In the genomic region with DNA sequence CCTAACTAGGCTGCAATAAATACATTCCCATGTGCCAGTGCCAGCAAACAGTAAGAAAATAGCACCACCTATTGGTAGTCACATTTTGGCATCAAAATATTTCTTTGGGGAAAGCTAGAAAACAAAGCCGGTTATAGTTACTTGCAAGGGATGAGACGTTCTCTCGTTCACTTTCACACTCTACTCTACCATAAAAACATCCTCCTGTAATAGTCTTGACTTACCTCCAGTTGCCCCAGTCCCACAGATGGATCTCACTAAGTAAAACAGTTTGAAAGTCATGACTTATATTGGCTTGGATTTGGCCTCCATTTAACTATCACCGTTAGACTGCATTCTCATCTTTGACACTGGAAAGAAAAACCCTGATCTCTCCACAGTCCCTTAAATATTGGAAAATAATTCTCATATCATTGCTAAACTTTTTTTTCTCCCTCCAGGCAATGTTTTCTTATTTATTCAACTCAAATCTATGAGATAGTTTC, we compare ENCODE assay signal across 8 cellular contexts. TPM values are rescaled to one million over a fixed set of nuclear protein-coding genes. Genes with fewer than 3 reads are reported as not detected.
A peak's percentile ranks its signal among the peaks of the same experiment; 100 is the strongest.
DNase-seq lines count a peak whose midpoint lies in the region; ATAC-seq, FAIRE-seq and TF ChIP-seq lines count a peak whose summit lies in the region.

No MANE protein-coding gene starts in this region.

- no peaks in the 10 kb centered on the region for H3K79me2 ChIP-seq in K562 (ENCODE audit: control insufficient read depth, insufficient read depth, low read length)

- H3K4me2 ChIP-seq in K562 (ENCODE audit: insufficient read depth, low read length) = no peak overlapping the region

- no peak overlapping the region for H3K9ac ChIP-seq in K562 (ENCODE audit: insufficient read depth in 1 of 2, low read depth in 2 of 2, low read length in 2 of 2)

- H3K36me3 Mint-ChIP-seq in CD4-positive, alpha-beta T cell (ENCODE audit: low read depth) = no peaks in the 10 kb centered on the region

- H3K9me1 ChIP-seq in K562 (ENCODE audit: control insufficient read depth, insufficient read depth, low read length) = no peaks in the 10 kb centered on the region

- H3K4me3 ChIP-seq in K562 (no peak overlapping the region), lower lobe of right lung (no peak overlapping the region)

- 0% methylated on average over 4 of the region's 4 CpGs for WGBS in K562 (ENCODE audit: insufficient coverage, low coverage, missing lambda C conversion rate)

- peak; percentile 75 to 81 for TF ChIP-seq RAD21 in K562 (CRISPR knock-in tag; conservative IDR thresholded peaks at IDR 0.05 in 1 of 2, IDR thresholded peaks at IDR 0.05 in 1 of 2)

- H3K9me3 Mint-ChIP-seq in CD4-positive, alpha-beta T cell = no peaks in the 10 kb centered on the region

- CTCF ChIA-PET in CD4-positive, alpha-beta T cell (lab: Charles Lee) = interaction anchor here (0.6 to 2.6 kb wide), 8 partner anchors 9 to 681 kb away, joined by 3 to 14 read pairs (median 4); partner anchors contain the start of gene BMP3
- CTCF ChIA-PET in K562 (lab: Yijun Ruan, JAX; ENCODE audit: low intra/inter-chr PET ratio) = interaction anchor here (1.2 kb wide), 1 partner anchor 678 kb away, joined by 4 read pairs; no protein-coding TSS in a partner anchor

- H3K9me3 ChIP-seq in CD4-positive, alpha-beta T cell (ENCODE audit: control insufficient read depth, low read length) = no peaks in the 10 kb centered on the region
- H3K9me3 ChIP-seq in K562 (replicated peaks; ENCODE audit: control insufficient read depth, insufficient read depth, low read depth, low read length) (no peaks in the 10 kb centered on the region), lower lobe of right lung (no peaks in the 10 kb centered on the region)

- POLR2A ChIA-PET in CD4-positive, alpha-beta T cell (lab: Charles Lee) = interaction anchor here (1.0 to 1.6 kb wide), 2 partner anchors 50 to 674 kb away, joined by 3 to 6 read pairs; no protein-coding TSS in a partner anchor
- POLR2A ChIA-PET in K562 (lab: Yijun Ruan, JAX) = no interaction called here

- H3K4me1 ChIP-seq in K562 (replicated peaks in 1 of 2; ENCODE audit: control insufficient read depth in 2 of 2, insufficient read depth in 2 of 2, low read length in 2 of 2) (no peaks in the 10 kb centered on the region), lower lobe of right lung (no peaks in the 10 kb centered on the region)

- in situ Hi-C loops in K562 (cut with MboI) = loop anchor here (5.0 kb wide), 1 partner anchor 683 kb away; no protein-coding TSS in a partner anchor

- H3K27me3 Mint-ChIP-seq in CD4-positive, alpha-beta T cell = peaks cover 40% of the 10 kb centered on the region

- H3K4me1 Mint-ChIP-seq in CD4-positive, alpha-beta T cell (ENCODE audit: low read depth) = no peaks in the 10 kb centered on the region

- intact Hi-C loops in CD4-positive, alpha-beta T cell (cut with DNase I, micrococcal nuclease) = loop anchor here (1.0 to 5.0 kb wide), 5 partner anchors 48 to 679 kb away; no protein-coding TSS in a partner anchor
- intact Hi-C loops in K562 (cut with micrococcal nuclease) (loop anchor here (1.0 to 10.0 kb wide), 2 partner anchors 425 to 674 kb away; no protein-coding TSS in a partner anchor), lower lobe of right lung (cut with DNase I) (no loop called here)

- no peak for ATAC-seq in CD4-positive, alpha-beta T cell (ENCODE audit: poor library complexity)
- ATAC-seq in GM18861 (IDR thresholded peaks at IDR 0.05; ENCODE audit: unreplicated experiment) (peak; percentile 56), K562 (peak; percentile 47; the same call in 1 of the 3 replicates), lower lobe of right lung (peak; percentile 65 to 76), HG02870 (IDR thresholded peaks at IDR 0.05; ENCODE audit: unreplicated experiment) (no peak), HG03039 (IDR thresholded peaks at IDR 0.05; ENCODE audit: unreplicated experiment) (no peak)

- no peak overlapping the region for H3K4me3 Mint-ChIP-seq in CD4-positive, alpha-beta T cell

- no peaks in the 10 kb centered on the region for H3K36me3 ChIP-seq in K562 (ENCODE audit: control insufficient read depth, insufficient read depth, low read length)
- H3K36me3 ChIP-seq in lower lobe of right lung = no peaks in the 10 kb centered on the region

- peaks cover 17% of the 10 kb centered on the region for H3K27me3 ChIP-seq in CD4-positive, alpha-beta T cell (ENCODE audit: control insufficient read depth, insufficient read depth, low read length)
- H3K27me3 ChIP-seq in K562 (ENCODE audit: control insufficient read depth in 2 of 2, insufficient read depth in 2 of 2, low read length in 2 of 2) (no peaks in the 10 kb centered on the region), lower lobe of right lung (ENCODE audit: low read depth) (no peaks in the 10 kb centered on the region)

- no peak overlapping the region for H3K27ac ChIP-seq in CD4-positive, alpha-beta T cell (ENCODE audit: low read depth, low read length)
- no peak overlapping the region for H3K27ac ChIP-seq in K562 (ENCODE audit: extremely low read depth, low read depth, low read length)
- no peak overlapping the region for H3K27ac ChIP-seq in lower lobe of right lung

- no peak for TF ChIP-seq EP300 in K562 (IDR thresholded peaks at IDR 0.05; ENCODE audit: low read length)

- TF ChIP-seq CTCF in CD4-positive, alpha-beta T cell (IDR thresholded peaks at IDR 0.05) = peak; percentile 63
- TF ChIP-seq CTCF in K562 (IDR thresholded peaks at IDR 0.05 in 2 of 3, conservative IDR thresholded peaks at IDR 0.05 in 1 of 3; ENCODE audit: insufficient read depth in 2 of 3, low read depth in 1 of 3, low read length in 3 of 3) = peak; percentile 41 to 84 (median 65); a peak in 5 of 6 replicates
- peak; percentile 56 for TF ChIP-seq CTCF in lower lobe of right lung (IDR thresholded peaks at IDR 0.05)

- BruUV-seq in K562 (replicated peaks; lab: Mats Ljungman, UMichigan) = no TSS peak

- peak; percentile 79 for FAIRE-seq in K562 (lab: Jason Lieb, UNC)

- no peak for DNase-seq in CD4-positive, alpha-beta T cell
- DNase-seq in NCI-H1092 treated with DMSO at 0.1 percent for 48 hours (lab: John Stamatoyannopoulos, UW) (peak; percentile 49), K562 (ENCODE audit: extremely low read depth in 1 of 4, low spot score in 3 of 4) (peak; percentile 9 to 31 (median 16)), lower lobe of right lung (no peak)
- DNase-seq in activated naive CD4-positive, alpha-beta T cell (lab: John Stamatoyannopoulos, UW) = no peak

- no peaks in the 10 kb centered on the region for H4K20me1 ChIP-seq in K562 (replicated peaks; ENCODE audit: control insufficient read depth, insufficient read depth, low read length)

- no peak for TF ChIP-seq POLR2A in K562 (conservative IDR thresholded peaks at IDR 0.05)

- H3K27ac Mint-ChIP-seq in CD4-positive, alpha-beta T cell = no peak overlapping the region

- H2AFZ ChIP-seq in K562 (ENCODE audit: low read depth, low read length) = no peak overlapping the region

TF ChIP-seq in K562, 482 proteins besides CTCF, POLR2A, EP300 and RAD21:
- peak; percentile 41; the same call in 1 of the 2 replicates for TF ChIP-seq SMC3 (conservative IDR thresholded peaks at IDR 0.05; ENCODE audit: insufficient read depth, low read depth, low read length)
- no peak for TF ChIP-seq CREM (IDR thresholded peaks at IDR 0.05; ENCODE audit: low read depth)
- TF ChIP-seq DEAF1 (CRISPR knock-in tag; IDR thresholded peaks at IDR 0.05) = peak; percentile 61
- TF ChIP-seq MYC (IDR thresholded peaks at IDR 0.05; ENCODE audit: low read depth, low read length) = 0 out of 2 replicates have a peak, but pooled peaks have one; percentile 26
- no peak for TF ChIP-seq MYC (CRISPR knock-in tag; IDR thresholded peaks at IDR 0.05; ENCODE audit: borderline replicate concordance, low read depth)

RNA-seq across cellular contexts. Expression of gene BMP3, which starts 9.7 kb away (rescaled TPM):
- not detected for total RNA-seq in CD4-positive, alpha-beta T cell
- total RNA-seq in K562 (2011; cell fraction: chromatin; rRNA removed; ENCODE audit: low replicate concordance) = not detected in 2 replicates
- not detected in 2 replicates for total RNA-seq in K562 (2011; cell fraction: nucleolus; rRNA removed)
- not detected in 2 replicates for total RNA-seq in K562 (2011; cell fraction: nucleoplasm; rRNA removed)
- total RNA-seq in K562 (2014; rRNA removed) = not detected in 2 replicates
- total RNA-seq in K562 (2014; rRNA removed; fragmentation: Illumina TruSeq; extraction: Trizol) = not detected in 2 replicates
- total RNA-seq in K562 (2015; rRNA removed; fragmentation: Illumina TruSeq; extraction: Trizol) = not detected in 2 replicates
- total RNA-seq in K562 (2021) = not detected in 2 replicates
- polyA plus RNA-seq in K562 (2011; rRNA removed) = not detected in 2 replicates
- polyA plus RNA-seq in K562 (2011; cell fraction: cytosol; rRNA removed) = not detected in 2 replicates
- polyA plus RNA-seq in K562 (2011; cell fraction: nucleus; rRNA removed) = not detected in 2 replicates
- 0.01 and 0.03 TPM in 2 replicates for polyA plus RNA-seq in K562 (2012)
- not detected in 2 replicates for polyA plus RNA-seq in K562 (2014; fragmentation: Illumina TruSeq; extraction: Trizol)
- under 1 TPM in 1 of 2 experiments, not detected in 1; 0.01 TPM for polyA plus RNA-seq in K562 (2014; fragmentation: Nextera tagmentation; extraction: Ambion mirVana)
- polyA plus RNA-seq in K562 (2014; rRNA removed) = not detected in 2 replicates
- 0.06 TPM in 1 of 2 replicates, not detected in the other for polyA minus RNA-seq in K562 (2011; rRNA and poly(A)+ RNA removed)
- polyA minus RNA-seq in K562 (2011; cell fraction: cytosol; rRNA and poly(A)+ RNA removed) = not detected in 2 replicates
- polyA minus RNA-seq in K562 (2011; cell fraction: nucleus; rRNA and poly(A)+ RNA removed) = not detected in 2 replicates
- total RNA-seq in lower lobe of right lung = 18.2 TPM

Comparison
In these comparisons a context has a peak if more than half of its experiments do, and no peak if none do; other contexts are left out.
1. ATAC-seq: peak in GM18861 (single experiment), K562 (single experiment) and lower lobe of right lung (2 of 2); none in CD4-positive, alpha-beta T cell (single experiment), HG02870 (single experiment) and HG03039 (single experiment).
2. DNase-seq: peak in NCI-H1092 treated with DMSO at 0.1 percent for 48 hours (single experiment) and K562 (4 of 4); none in CD4-positive, alpha-beta T cell (0 of 10), lower lobe of right lung (single experiment) and activated naive CD4-positive, alpha-beta T cell (0 of 4).
3. RNA of gene BMP3, which starts 9.7 kb away (total RNA-seq): 18.2 TPM in lower lobe of right lung (single experiment); not detected in CD4-positive, alpha-beta T cell and not detected in K562; every median in the first group is over 10 times any median in the second.
4. Peak in every context shown above with its lines, with median percentiles within 50 percentile points of each other: CTCF ChIP-seq.